11 cellular contexts compared by ENCODE assay signal in genomic region chr1:176241385-176242015, GRCh38. TPM values are rescaled to one million over a fixed set of nuclear protein-coding genes. Genes with fewer than 3 reads are reported as not detected.
DNase-seq lines count a peak whose midpoint lies in the region; ATAC-seq and TF ChIP-seq lines count a peak whose summit lies in the region.
"Had no signal": no experiment of that assay in that cellular context is flagged by ENCODE, and none has a peak within 500 bp of the region (broad histone marks: within the 10 kb centered on the region; RNA-seq: fewer than 3 reads in every experiment).

No MANE protein-coding gene starts in this region.

- peaks cover 9% of the 10 kb centered on the region for H3K27me3 Mint-ChIP-seq in activated T-helper 17 cell treated with anti-CD3 and anti-CD28 coated beads, Interleukin-2, amount 50 U/mL, for 72 hours
- H3K27me3 Mint-ChIP-seq in stimulated activated naive B cell treated with anti-CD40 and anti-IgM and Interleukin-4, amounts not matched to agents 10 μg/mL and 1 μg/mL and 100 μg/mL, for 72 hours = peaks cover 8 to 13% of the 10 kb centered on the region in 2 donors

- no peaks in the 10 kb centered on the region for H3K9me3 Mint-ChIP-seq in activated T-helper 17 cell treated with anti-CD3 and anti-CD28 coated beads, Interleukin-2, amount 50 U/mL, for 72 hours
- no peaks in the 10 kb centered on the region for H3K9me3 Mint-ChIP-seq in stimulated activated naive B cell treated with anti-CD40 and anti-IgM and Interleukin-4, amounts not matched to agents 10 μg/mL and 1 μg/mL and 100 μg/mL, for 72 hours
- H3K9me3 Mint-ChIP-seq: activated T-helper 1 cell treated with anti-CD3 and anti-CD28 coated beads, Interleukin-12 subunit alpha, Interleukin-12 subunit beta, Interleukin-2, Interleukin-4 antibody, amounts not matched to agents 30 ng/mL and 10 ng/mL and 1 ng/mL, durations not matched to agents 14 hours and 24 hours and 36 hours had no signal

- H3K4me3 ChIP-seq in BJ (ENCODE audit: low read depth, low read length) (no peak overlapping the region; the same call in 1 of the 2 replicates), kidney epithelial cell (ENCODE audit: low read depth, low read length) (no peak overlapping the region)
- H3K4me3 ChIP-seq: SJSA1 had no signal

- peak; percentile 92 for ATAC-seq in activated T-helper 17 cell treated with anti-CD3 and anti-CD28 coated beads, Interleukin-2, amount 50 U/mL, for 72 hours (replicated peaks)
- ATAC-seq in GM21576 (IDR thresholded peaks at IDR 0.05; ENCODE audit: unreplicated experiment) = no peak
- ATAC-seq in stimulated activated naive B cell treated with anti-CD40 and anti-IgM and Interleukin-4, amounts not matched to agents 10 μg/mL and 1 μg/mL and 100 μg/mL, for 72 hours (replicated peaks) = no peak

- no peaks in the 10 kb centered on the region for H3K36me3 Mint-ChIP-seq in activated T-helper 17 cell treated with anti-CD3 and anti-CD28 coated beads, Interleukin-2, amount 50 U/mL, for 72 hours (ENCODE audit: low read depth)
- no peaks in the 10 kb centered on the region for H3K36me3 Mint-ChIP-seq in stimulated activated naive B cell treated with anti-CD40 and anti-IgM and Interleukin-4, amounts not matched to agents 10 μg/mL and 1 μg/mL and 100 μg/mL, for 72 hours

- no peaks in the 10 kb centered on the region for H3K27me3 ChIP-seq in BJ (ENCODE audit: control insufficient read depth, insufficient read depth, low read length)
- no peaks in the 10 kb centered on the region for H3K27me3 ChIP-seq in kidney epithelial cell (ENCODE audit: control insufficient read depth, insufficient read depth, low read length)
- H3K27me3 ChIP-seq: neutrophil, SJSA1 had no signal

- POLR2A ChIA-PET in BJ (lab: Charles Lee) = no interaction called here

- CTCF ChIA-PET in BJ (lab: Yijun Ruan, JAX) = no interaction called here

- peak; percentile 53 for DNase-seq in BJ (ENCODE audit: low read depth)
- peak; percentile 37 for DNase-seq in HPDE6-E6E7 (ENCODE audit: extremely low spot score)
- peak; percentile 80 for DNase-seq in kidney epithelial cell (ENCODE audit: low read depth)
- DNase-seq in DMS 273 (lab: John Stamatoyannopoulos, UW; ENCODE audit: unreplicated experiment) = no peak
- no peak for DNase-seq in NOMO-1 (lab: John Stamatoyannopoulos, UW; ENCODE audit: unreplicated experiment in 2 of 2)
- DNase-seq in stimulated activated naive B cell treated with anti-CD40 and anti-IgM and Interleukin-4, amounts not matched to agents 10 μg/mL and 1 μg/mL and 100 μg/mL, for 72 hours = no peak

- H3K4me3 Mint-ChIP-seq in activated T-helper 17 cell treated with anti-CD3 and anti-CD28 coated beads, Interleukin-2, amount 50 U/mL, for 72 hours = no peak overlapping the region
- H3K4me3 Mint-ChIP-seq in stimulated activated naive B cell treated with anti-CD40 and anti-IgM and Interleukin-4, amounts not matched to agents 10 μg/mL and 1 μg/mL and 100 μg/mL, for 72 hours = no peak overlapping the region
- H3K4me3 Mint-ChIP-seq: activated T-helper 1 cell treated with anti-CD3 and anti-CD28 coated beads, Interleukin-12 subunit alpha, Interleukin-12 subunit beta, Interleukin-2, Interleukin-4 antibody, amounts not matched to agents 30 ng/mL and 10 ng/mL and 1 ng/mL, durations not matched to agents 14 hours and 24 hours and 36 hours had no signal

- H3K36me3 ChIP-seq in BJ (ENCODE audit: control insufficient read depth, insufficient read depth, low read length) = no peaks in the 10 kb centered on the region
- H3K36me3 ChIP-seq in kidney epithelial cell (ENCODE audit: control insufficient read depth, insufficient read depth, low read length) = no peaks in the 10 kb centered on the region
- H3K36me3 ChIP-seq: neutrophil, SJSA1 had no signal

- no peaks in the 10 kb centered on the region for H3K4me1 Mint-ChIP-seq in activated T-helper 17 cell treated with anti-CD3 and anti-CD28 coated beads, Interleukin-2, amount 50 U/mL, for 72 hours
- H3K4me1 Mint-ChIP-seq in stimulated activated naive B cell treated with anti-CD40 and anti-IgM and Interleukin-4, amounts not matched to agents 10 μg/mL and 1 μg/mL and 100 μg/mL, for 72 hours = no peaks in the 10 kb centered on the region

- peak overlapping the region; percentile 5 for H3K27ac Mint-ChIP-seq in activated T-helper 17 cell treated with anti-CD3 and anti-CD28 coated beads, Interleukin-2, amount 50 U/mL, for 72 hours
- no peak overlapping the region for H3K27ac Mint-ChIP-seq in stimulated activated naive B cell treated with anti-CD40 and anti-IgM and Interleukin-4, amounts not matched to agents 10 μg/mL and 1 μg/mL and 100 μg/mL, for 72 hours
- H3K27ac Mint-ChIP-seq: activated T-helper 1 cell treated with anti-CD3 and anti-CD28 coated beads, Interleukin-12 subunit alpha, Interleukin-12 subunit beta, Interleukin-2, Interleukin-4 antibody, amounts not matched to agents 30 ng/mL and 10 ng/mL and 1 ng/mL, durations not matched to agents 14 hours and 24 hours and 36 hours had no signal

- TF ChIP-seq CTCF in BJ (IDR thresholded peaks at IDR 0.05; ENCODE audit: insufficient read depth, low read depth, low read length) (no peak), kidney epithelial cell (IDR thresholded peaks at IDR 0.05; ENCODE audit: insufficient read depth, low read length, poor library complexity, severe bottlenecking) (no peak)

RNA-seq across cellular contexts. Expression of gene COP1, which starts 34.4 kb away (rescaled TPM):
- 14.8 and 31.2 TPM in 2 replicates for polyA plus RNA-seq in BJ (2011; rRNA removed)
- 29.6 and 32.8 TPM in 2 replicates for polyA minus RNA-seq in BJ (2011; rRNA and poly(A)+ RNA removed)
- 10 to 100 TPM; 42.0 to 43.8 TPM for total RNA-seq in activated T-helper 17 cell treated with anti-CD3 and anti-CD28 coated beads, Interleukin-2, amount 50 U/mL, for 72 hours
- total RNA-seq in kidney epithelial cell = 54.9 and 74.2 TPM in 2 replicates

Comparison
In these comparisons a context has a peak if more than half of its experiments do, and no peak if none do; other contexts are left out.
1. DNase-seq: peak in BJ (single experiment), HPDE6-E6E7 (single experiment) and kidney epithelial cell (single experiment); none in DMS 273 (single experiment), NOMO-1 (0 of 2) and stimulated activated naive B cell treated with anti-CD40 and anti-IgM and Interleukin-4, amounts not matched to agents 10 μg/mL and 1 μg/mL and 100 μg/mL, for 72 hours (single experiment).